ENCODE assay signal across 8 cellular contexts in genomic region chr1:66930823-66931174, GRCh38. TPM values are rescaled to one million over a fixed set of nuclear protein-coding genes. Genes with fewer than 3 reads are reported as not detected.
DNase-seq lines count a peak whose midpoint lies in the region; ATAC-seq and TF ChIP-seq lines count a peak whose summit lies in the region.

No MANE protein-coding gene starts in this region.

- H3K36me3 ChIP-seq in H7 (replicated peaks; ENCODE audit: control insufficient read depth, insufficient read depth, low read length) = no peaks in the 10 kb centered on the region
- peaks cover 3% of the 10 kb centered on the region; the same call in 1 of the 2 replicates for H3K36me3 ChIP-seq in SJCRH30
- peaks cover 0 to 3% (median 0%) of the 10 kb centered on the region in 4 donors for H3K36me3 ChIP-seq in sigmoid colon

- H3K4me1 ChIP-seq in SJCRH30 = peaks cover 24% of the 10 kb centered on the region
- peaks cover 0 to 64% (median 51%) of the 10 kb centered on the region in 4 donors for H3K4me1 ChIP-seq in sigmoid colon

- H3K27me3 ChIP-seq in H7 (ENCODE audit: control insufficient read depth, insufficient read depth, low read length) (no peaks in the 10 kb centered on the region), SJCRH30 (no peaks in the 10 kb centered on the region), sigmoid colon (no peaks in the 10 kb centered on the region)

- TF ChIP-seq CTCF in fibroblast of pulmonary artery (IDR thresholded peaks at IDR 0.05; ENCODE audit: low read length, missing control alignments) (no peak), sigmoid colon (IDR thresholded peaks at IDR 0.05) (no peak)

- no peaks in the 10 kb centered on the region for H3K9me3 ChIP-seq in SJCRH30 (replicated peaks)
- H3K9me3 ChIP-seq in sigmoid colon = no peaks in the 10 kb centered on the region

- H3K4me3 ChIP-seq in H7 (ENCODE audit: insufficient read depth, low read depth, low read length) (peak overlapping the region; percentile 90), SJCRH30 (peak overlapping the region; percentile 72), fibroblast of pulmonary artery (replicated peaks; ENCODE audit: low read depth, low read length) (peak overlapping the region; percentile 73), sigmoid colon (peak overlapping the region; percentile 79 to 91 (median 87))

- TF ChIP-seq POLR2A in sigmoid colon (IDR thresholded peaks at IDR 0.05) = no peak

- DNase-seq in H7 (peak; percentile 34), SJCRH30 (no peak), fibroblast of pulmonary artery (ENCODE audit: low read depth) (no peak), sigmoid colon (no peak), SHP77 (lab: John Stamatoyannopoulos, UW) (no peak), T1000 (lab: John Stamatoyannopoulos, UW) (no peak)
- DNase-seq in central memory CD4-positive, alpha-beta T cell = no peak

- TF ChIP-seq EP300 in sigmoid colon (IDR thresholded peaks at IDR 0.05) = no peak

- no peak for ATAC-seq in HG02870 (IDR thresholded peaks at IDR 0.05; ENCODE audit: unreplicated experiment)

- WGBS in sigmoid colon, 2 donors = 0% methylated on average over 6 of the region's 6 CpGs

- peak overlapping the region; percentile 81 for H3K27ac ChIP-seq in SJCRH30
- peak overlapping the region; percentile 96 to 98 (median 98) for H3K27ac ChIP-seq in sigmoid colon

- intact Hi-C loops in sigmoid colon (cut with DNase I) = loop anchor here (2.0 to 5.0 kb wide), 2 partner anchors 52 to 500 kb away; partner anchors contain the start of gene SERBP1

RNA-seq across cellular contexts. Expression of gene MIER1, which starts 6.0 kb away (rescaled TPM):
- total RNA-seq in H7 (2014; rRNA removed; shearing (Covaris generic)) = 31.7 and 44.8 TPM in 2 replicates
- 32.9 and 39.3 TPM in 2 replicates for total RNA-seq in SJCRH30 (2014; rRNA removed; shearing (Covaris generic))
- 10 to 100 TPM; 49.0 to 65.6 (median 58.4) TPM for total RNA-seq in sigmoid colon
- 10 to 100 TPM; 21.1 to 53.2 (median 30.0) TPM for polyA plus RNA-seq in sigmoid colon

RNA-seq across cellular contexts. Expression of gene DNAI4, which starts 6.1 kb away (rescaled TPM):
- 1.6 and 3.8 TPM in 2 replicates for total RNA-seq in H7 (2014; rRNA removed; shearing (Covaris generic))
- 0.32 and 0.68 TPM in 2 replicates for total RNA-seq in SJCRH30 (2014; rRNA removed; shearing (Covaris generic))
- 10 to 100 TPM in 2 of 4 donors, 1 to 10 TPM in 2; 5.6 to 16.1 (median 9.5) TPM for total RNA-seq in sigmoid colon
- polyA plus RNA-seq in sigmoid colon = 10 to 100 TPM in 1 of 3 donors, 1 to 10 TPM in 2; 3.0 to 16.0 (median 8.4) TPM
